Comparison of ENCODE assay signal across 6 cellular contexts in genomic region chr18:3426074-3426473, GRCh38.
"Had no signal": no experiment of that assay in that cellular context is flagged by ENCODE, and none has a peak within 500 bp of the region (broad histone marks: within the 10 kb centered on the region; RNA-seq: fewer than 3 reads in every experiment).

No MANE protein-coding gene starts in this region.

- H3K36me3 Mint-ChIP-seq: IgD-negative memory B cell had no signal

- H3K9me3 Mint-ChIP-seq: IgD-negative memory B cell had no signal

- DNase-seq: IMR-90, KBM-7 had no signal

- FAIRE-seq: HepG2, HTR-8/SVneo had no signal

- ATAC-seq: HepG2 had no signal

- H3K4me3 Mint-ChIP-seq: IgD-negative memory B cell had no signal

- H3K27me3 Mint-ChIP-seq: IgD-negative memory B cell had no signal

- H3K27ac ChIP-seq: HL-60 had no signal

- H3K27ac Mint-ChIP-seq: IgD-negative memory B cell had no signal
